Comparison of ENCODE assay signal across 28 cellular contexts in the genomic region with DNA sequence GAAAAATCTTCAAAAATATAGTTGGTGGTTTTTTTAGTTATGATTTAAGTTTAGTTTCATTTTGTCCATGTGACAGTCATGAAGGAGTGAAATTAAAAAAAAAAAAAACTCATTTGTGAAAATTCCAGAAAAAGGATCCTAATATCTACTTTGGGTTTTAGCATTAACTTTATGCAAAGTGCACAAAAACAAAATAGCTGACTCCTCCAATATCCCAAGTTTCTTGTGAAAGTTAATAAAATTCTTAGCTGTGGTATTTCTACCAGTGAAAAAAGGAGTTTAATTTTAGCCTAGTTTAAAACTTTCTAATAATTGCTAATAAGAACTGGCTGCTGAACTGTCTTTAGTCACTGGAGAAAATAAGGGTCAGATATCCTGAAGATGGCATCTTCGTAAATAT. TPM values are rescaled to one million over a fixed set of nuclear protein-coding genes. Genes with fewer than 3 reads are reported as not detected.
DNase-seq lines count a peak whose midpoint lies in the region; ATAC-seq, FAIRE-seq and TF ChIP-seq lines count a peak whose summit lies in the region.
"Had no signal": no experiment of that assay in that cellular context is flagged by ENCODE, and none has a peak within 500 bp of the region (broad histone marks: within the 10 kb centered on the region; RNA-seq: fewer than 3 reads in every experiment).

No MANE protein-coding gene starts in this region.

- no peak overlapping the region for H2AFZ ChIP-seq in HepG2 (ENCODE audit: low read length)
- no peak overlapping the region for H2AFZ ChIP-seq in IMR-90 (replicated peaks; ENCODE audit: low read length, poor library complexity)
- no peak overlapping the region for H2AFZ ChIP-seq in K562 (ENCODE audit: low read depth, low read length)
- H2AFZ ChIP-seq in smooth muscle cell (ENCODE audit: low read depth): no peak overlapping the region

- CTCF ChIA-PET in HepG2 (lab: Yijun Ruan, JAX; ENCODE audit: low intra/inter-chr PET ratio, low total read pairs): no interaction called here
- CTCF ChIA-PET in IMR-90 (lab: Yijun Ruan, JAX): interaction anchor here (0.5 to 1.4 kb wide), 4 partner anchors 85 to 207 kb away, joined by 3 to 5 read pairs (median 4); no protein-coding TSS in a partner anchor
- CTCF ChIA-PET in K562 (lab: Yijun Ruan, JAX; ENCODE audit: low intra/inter-chr PET ratio): no interaction called here

- DNase-seq in HepG2 (ENCODE audit: low spot score): no peak
- no peak for DNase-seq in right lobe of liver
- DNase-seq in IMR-90: no peak
- DNase-seq in K562 (ENCODE audit: extremely low read depth in 1 of 4, low spot score in 3 of 4): no peak
- DNase-seq in smooth muscle cell (lab: John Stamatoyannopoulos, UW; ENCODE audit: unreplicated experiment): no peak
- DNase-seq in testis: no peak
- DNase-seq: 8988T; ACHN; BE2C; C1 segment of cervical spinal cord; CD4-positive, alpha-beta memory T cell; CD4-positive, CD25-positive, alpha-beta regulatory T cell; CD8-positive, alpha-beta memory T cell; COR-L47; DMS 273 treated with DMSO at 0.1 percent for 48 hours; DMS153; DMS53; DMS79; DND-41; EL; GDM1 had no signal

- 97% methylated on average over 1 of the region's 1 CpG for WGBS in HepG2 (ENCODE audit: low lambda C conversion rate)
- WGBS in right lobe of liver (ENCODE audit: insufficient coverage, low coverage, low lambda C conversion rate, missing lambda C conversion rate): 92% methylated on average over 1 of the region's 1 CpG
- no CpG with 5 or more reads among the region's 1 CpG for WGBS in IMR-90 (ENCODE audit: extremely low coverage in 2 of 2, insufficient read length in 1 of 2), 2 experiments
- 95% methylated on average over 1 of the region's 1 CpG for WGBS in K562 (ENCODE audit: insufficient coverage, low coverage, missing lambda C conversion rate)
- WGBS in smooth muscle cell (ENCODE audit: low lambda C conversion rate): 96% methylated on average over 1 of the region's 1 CpG
- 92 to 98% methylated on average over 1 of the region's 1 CpG for WGBS in testis, 2 donors

- peak overlapping the region; percentile 99 for H2BK5ac ChIP-seq in IMR-90 (ENCODE audit: low read depth, low read length, poor library complexity, severe bottlenecking)

- H3K4ac ChIP-seq in IMR-90 (ENCODE audit: low read depth, low read length): 0 out of 2 replicates have a peak overlapping the region, but pooled peaks have one; percentile 49

- H3K14ac ChIP-seq in IMR-90 (replicated peaks; ENCODE audit: low read depth, low read length): no peak overlapping the region

- intact Hi-C loops in HepG2 (cut with micrococcal nuclease; ENCODE audit: unreplicated experiment) (no loop called here), right lobe of liver (cut with DNase I) (no loop called here), IMR-90 (cut with micrococcal nuclease) (no loop called here), K562 (cut with micrococcal nuclease) (no loop called here), testis (cut with DNase I; ENCODE audit: low total_unique reads) (no loop called here)

- H3K23ac ChIP-seq in IMR-90 (ENCODE audit: low read depth, low read length): no peak overlapping the region

- no peak overlapping the region; the same call in 1 of the 2 replicates for H4K5ac ChIP-seq in IMR-90 (ENCODE audit: low read depth, low read length)

- H3K79me2 ChIP-seq in HepG2 (ENCODE audit: insufficient read depth, low read length) (peaks cover 2% of the 10 kb centered on the region), K562 (ENCODE audit: control insufficient read depth, insufficient read depth, low read length) (no peaks in the 10 kb centered on the region), smooth muscle cell (ENCODE audit: low read depth) (no peaks in the 10 kb centered on the region)

- no peak overlapping the region for H4K91ac ChIP-seq in IMR-90 (ENCODE audit: insufficient read depth, low read depth, low read length)

- POLR2A ChIA-PET in HepG2 (lab: Yijun Ruan, JAX): no interaction called here
- POLR2A ChIA-PET in IMR-90 (lab: Charles Lee; ENCODE audit: unreplicated experiment): interaction anchor here (0.7 kb wide), 1 partner anchor 134 kb away, joined by 8 read pairs; no protein-coding TSS in a partner anchor
- POLR2A ChIA-PET in K562 (lab: Yijun Ruan, JAX): interaction anchor here (0.6 kb wide), 2 partner anchors 9 to 180 kb away, joined by 3 to 4 read pairs; no protein-coding TSS in a partner anchor

- H2BK15ac ChIP-seq in IMR-90 (ENCODE audit: low read depth, low read length): 0 out of 3 replicates have a peak overlapping the region, but pooled peaks have one; percentile 15

- BruUV-seq in HepG2 (replicated peaks; lab: Mats Ljungman, UMichigan): no TSS peak
- BruUV-seq in IMR-90 (replicated peaks; lab: Mats Ljungman, UMichigan): no TSS peak
- no TSS peak for BruUV-seq in K562 (replicated peaks; lab: Mats Ljungman, UMichigan)

- H3K9ac ChIP-seq in HepG2 (ENCODE audit: insufficient read depth, low read depth, low read length) (no peak overlapping the region), IMR-90 (ENCODE audit: low read depth, low read length) (no peak overlapping the region), K562 (ENCODE audit: insufficient read depth in 1 of 2, low read depth in 2 of 2, low read length in 2 of 2) (no peak overlapping the region), smooth muscle cell (ENCODE audit: low read depth) (no peak overlapping the region)
- H3K9ac ChIP-seq: BLaER1 had no signal

- H3K56ac ChIP-seq in IMR-90 (ENCODE audit: extremely low read depth, insufficient read depth, low read length): no peak overlapping the region

- no peak for TF ChIP-seq CTCF in HepG2 (CRISPR knock-in tag; IDR thresholded peaks at IDR 0.05)
- no peak for TF ChIP-seq CTCF in right lobe of liver (IDR thresholded peaks at IDR 0.05)
- no peak for TF ChIP-seq CTCF in IMR-90 (conservative IDR thresholded peaks at IDR 0.05; ENCODE audit: low read depth, low read length)
- TF ChIP-seq CTCF in K562 (IDR thresholded peaks at IDR 0.05 in 2 of 3, conservative IDR thresholded peaks at IDR 0.05 in 1 of 3; ENCODE audit: insufficient read depth in 2 of 3, low read depth in 1 of 3, low read length in 3 of 3): no peak
- TF ChIP-seq CTCF in smooth muscle cell (IDR thresholded peaks at IDR 0.05; ENCODE audit: borderline replicate concordance, insufficient read depth, poor library complexity, severe bottlenecking): no peak
- TF ChIP-seq CTCF in testis (IDR thresholded peaks at IDR 0.05): no peak

- H3K27me3 ChIP-seq in HepG2 (ENCODE audit: control insufficient read depth in 1 of 2, insufficient read depth in 2 of 2, low read length in 2 of 2) (no peaks in the 10 kb centered on the region), right lobe of liver (no peaks in the 10 kb centered on the region), IMR-90 (ENCODE audit: control insufficient read depth, insufficient read depth, low read length) (no peaks in the 10 kb centered on the region), K562 (ENCODE audit: control insufficient read depth in 2 of 2, insufficient read depth in 2 of 2, low read length in 2 of 2) (no peaks in the 10 kb centered on the region), smooth muscle cell (ENCODE audit: low read depth) (no peaks in the 10 kb centered on the region), testis (no peaks in the 10 kb centered on the region)
- H3K27me3 ChIP-seq: BE2C, BLaER1 had no signal

- peak overlapping the region; percentile 57; the same call in 1 of the 2 replicates for H2BK120ac ChIP-seq in IMR-90 (ENCODE audit: low read depth, low read length)

- dilution Hi-C loops in IMR-90 (cut with HindIII; ENCODE audit: low sequenced_read_pairs, unreplicated experiment): no loop called here

- H3K4me3 ChIP-seq in HepG2 (replicated peaks in 1 of 3; ENCODE audit: insufficient read depth in 1 of 3, low read depth in 2 of 3, low read length in 3 of 3) (no peak overlapping the region), right lobe of liver (no peak overlapping the region), IMR-90 (ENCODE audit: insufficient read depth, low read depth, low read length) (no peak overlapping the region), K562 (no peak overlapping the region), smooth muscle cell (no peak overlapping the region), testis (no peak overlapping the region)
- H3K4me3 ChIP-seq: BLaER1, GM12878 had no signal

- no peak overlapping the region for H2BK20ac ChIP-seq in IMR-90 (ENCODE audit: low read depth, low read length)

- H3K27ac ChIP-seq in HepG2 (ENCODE audit: extremely low read length, insufficient read depth, low read length): no peak overlapping the region
- no peak overlapping the region for H3K27ac ChIP-seq in right lobe of liver
- no peak overlapping the region for H3K27ac ChIP-seq in IMR-90 (ENCODE audit: insufficient read depth, low read length)
- H3K27ac ChIP-seq in K562 (ENCODE audit: extremely low read depth, low read depth, low read length): no peak overlapping the region
- H3K27ac ChIP-seq in smooth muscle cell (ENCODE audit: low read depth): peak overlapping the region; percentile 76
- H3K27ac ChIP-seq in testis: no peak overlapping the region
- H3K27ac ChIP-seq: BLaER1 had no signal

- no peaks in the 10 kb centered on the region for H3F3A ChIP-seq in smooth muscle cell (ENCODE audit: low read depth)

- in situ Hi-C loops in HepG2 (cut with HindIII; ENCODE audit: extremely low pct_ligation_motif_present, low pct_unique_long_range_greater_than_20kb) (no loop called here), IMR-90 (cut with MboI; ENCODE audit: low sequenced_read_pairs) (no loop called here), K562 (cut with MboI) (no loop called here)

- H3K18ac ChIP-seq in IMR-90 (ENCODE audit: low read depth, low read length): no peak overlapping the region

- FAIRE-seq in HepG2 (lab: Jason Lieb, UNC): no peak
- no peak for FAIRE-seq in K562 (lab: Jason Lieb, UNC)
- FAIRE-seq: A204.1, GM12878, GM12892, GM19239 had no signal

- H3K9me3 ChIP-seq in HepG2 (ENCODE audit: low read length): no peaks in the 10 kb centered on the region
- no peaks in the 10 kb centered on the region for H3K9me3 ChIP-seq in right lobe of liver
- H3K9me3 ChIP-seq in IMR-90 (ENCODE audit: control insufficient read depth, insufficient read depth, low read length): no peaks in the 10 kb centered on the region
- H3K9me3 ChIP-seq in K562 (replicated peaks; ENCODE audit: control insufficient read depth, insufficient read depth, low read depth, low read length): peaks cover 4% of the 10 kb centered on the region; the same call in 1 of the 2 replicates
- no peaks in the 10 kb centered on the region for H3K9me3 ChIP-seq in smooth muscle cell (replicated peaks; ENCODE audit: low read depth)
- H3K9me3 ChIP-seq in testis: no peaks in the 10 kb centered on the region
- H3K9me3 ChIP-seq: BE2C, BLaER1 had no signal

- TF ChIP-seq RAD21 in HepG2 (CRISPR knock-in tag; IDR thresholded peaks at IDR 0.05) (no peak), IMR-90 (IDR thresholded peaks at IDR 0.05; ENCODE audit: low read length) (no peak), K562 (CRISPR knock-in tag; conservative IDR thresholded peaks at IDR 0.05 in 1 of 2, IDR thresholded peaks at IDR 0.05 in 1 of 2) (no peak)

- H3K79me1 ChIP-seq in IMR-90 (ENCODE audit: low read depth in 1 of 2, low read length in 2 of 2): peaks cover 57 to 77% of the 10 kb centered on the region in 2 experiments

- peaks cover 22% of the 10 kb centered on the region for H3K9me1 ChIP-seq in IMR-90 (ENCODE audit: insufficient read depth, low read length)
- no peaks in the 10 kb centered on the region for H3K9me1 ChIP-seq in K562 (ENCODE audit: control insufficient read depth, insufficient read depth, low read length)

- TF ChIP-seq POLR2A in HepG2 (IDR thresholded peaks at IDR 0.05; ENCODE audit: insufficient read depth in 1 of 2, low read depth in 2 of 2, low read length in 2 of 2): no peak
- TF ChIP-seq POLR2A in right lobe of liver (IDR thresholded peaks at IDR 0.05): no peak
- TF ChIP-seq POLR2A in IMR-90 (IDR thresholded peaks at IDR 0.05; ENCODE audit: low read depth, low read length): no peak
- TF ChIP-seq POLR2A in K562 (conservative IDR thresholded peaks at IDR 0.05): no peak
- no peak for TF ChIP-seq POLR2A in testis (IDR thresholded peaks at IDR 0.05)

- H2AK5ac ChIP-seq in IMR-90 (ENCODE audit: low read depth, low read length): no peak overlapping the region

- no peak for ATAC-seq in HepG2
- ATAC-seq in right lobe of liver: no peak
- ATAC-seq in IMR-90 (ENCODE audit: low read depth): no peak
- ATAC-seq in K562: no peak
- no peak for ATAC-seq in HG03378 (IDR thresholded peaks at IDR 0.05; ENCODE audit: unreplicated experiment)
- no peak for ATAC-seq in HG03175 (IDR thresholded peaks at IDR 0.05; ENCODE audit: unreplicated experiment)
- ATAC-seq: GM12878 had no signal

- no peak overlapping the region for H2AK9ac ChIP-seq in IMR-90 (replicated peaks; ENCODE audit: low read depth, low read length, poor library complexity)

- H3K4me2 ChIP-seq in HepG2 (ENCODE audit: low read depth, low read length) (no peak overlapping the region), IMR-90 (ENCODE audit: low read depth, low read length) (no peak overlapping the region), K562 (ENCODE audit: insufficient read depth, low read length) (no peak overlapping the region), smooth muscle cell (no peak overlapping the region)
- H3K4me2 ChIP-seq: BLaER1 had no signal

- no peaks in the 10 kb centered on the region for H4K20me1 ChIP-seq in HepG2 (ENCODE audit: insufficient read depth, low read length)
- no peaks in the 10 kb centered on the region; the same call in 1 of the 2 replicates for H4K20me1 ChIP-seq in IMR-90 (ENCODE audit: insufficient read depth, low read length)
- H4K20me1 ChIP-seq in K562 (replicated peaks; ENCODE audit: control insufficient read depth, insufficient read depth, low read length): no peaks in the 10 kb centered on the region
- H4K20me1 ChIP-seq in smooth muscle cell (ENCODE audit: low read depth): no peaks in the 10 kb centered on the region
- H4K20me1 ChIP-seq: BLaER1 had no signal

- H4K8ac ChIP-seq in IMR-90 (ENCODE audit: low read depth in 2 of 2, low read length in 2 of 2): peak overlapping the region in 1 of 2 experiments; percentile 79; a peak in 1 of 4 replicates

- H3K36me3 ChIP-seq in HepG2 (replicated peaks in 1 of 2; ENCODE audit: control insufficient read depth in 1 of 2, insufficient read depth in 2 of 2, low read length in 2 of 2) (peaks cover 23 to 64% of the 10 kb centered on the region in 2 experiments), right lobe of liver (peaks cover 0 to 31% (median 15%) of the 10 kb centered on the region in 4 donors), IMR-90 (ENCODE audit: control insufficient read depth, insufficient read depth, low read length) (peaks cover 41% of the 10 kb centered on the region), K562 (ENCODE audit: control insufficient read depth, insufficient read depth, low read length) (peaks cover 35% of the 10 kb centered on the region), smooth muscle cell (ENCODE audit: low read depth) (no peaks in the 10 kb centered on the region), testis (ENCODE audit: low read depth, missing control alignments) (no peaks in the 10 kb centered on the region)
- H3K36me3 ChIP-seq: BLaER1 had no signal

- H3K4me1 ChIP-seq in HepG2 (ENCODE audit: insufficient read depth, low read length) (peaks cover 8% of the 10 kb centered on the region), right lobe of liver (no peaks in the 10 kb centered on the region), IMR-90 (ENCODE audit: control insufficient read depth, insufficient read depth, low read length) (peaks cover 37% of the 10 kb centered on the region), K562 (replicated peaks in 1 of 2; ENCODE audit: control insufficient read depth in 2 of 2, insufficient read depth in 2 of 2, low read length in 2 of 2) (peaks cover 6 to 10% of the 10 kb centered on the region in 2 experiments; a peak in 3 of 5 replicates), smooth muscle cell (ENCODE audit: low read depth) (peaks cover 3% of the 10 kb centered on the region), testis (peaks cover 15% of the 10 kb centered on the region)

- no peak for TF ChIP-seq EP300 in HepG2 (IDR thresholded peaks at IDR 0.05; ENCODE audit: low read depth in 2 of 2, low read length in 2 of 2)
- no peak for TF ChIP-seq EP300 in HepG2 (CRISPR knock-in tag; IDR thresholded peaks at IDR 0.05; ENCODE audit: borderline replicate concordance)
- TF ChIP-seq EP300 in K562 (IDR thresholded peaks at IDR 0.05; ENCODE audit: low read length): no peak

RNA-seq across cellular contexts. Expression of a gene that starts 40.8 kb away (rescaled TPM):
- total RNA-seq in HepG2 (2016; rRNA removed; fragmentation: Illumina TruSeq; extraction: Trizol) (8.5 and 10.7 TPM in 2 replicates), right lobe of liver (1 to 10 TPM; 3.5 to 7.9 (median 5.5) TPM), IMR-90 (2012; rRNA removed) (14.0 and 22.5 TPM in 2 replicates), K562 (2014; rRNA removed) (6.1 and 6.6 TPM in 2 replicates), K562 (2014; rRNA removed; fragmentation: Illumina TruSeq; extraction: Trizol) (12.8 and 13.4 TPM in 2 replicates), K562 (2015; rRNA removed; fragmentation: Illumina TruSeq; extraction: Trizol) (10.0 and 11.3 TPM in 2 replicates), K562 (2021) (10.4 and 14.1 TPM in 2 replicates), smooth muscle cell (19.9 and 20.0 TPM in 2 replicates), testis (10 to 100 TPM; 16.2 to 18.3 TPM)
- 3.6 and 5.2 TPM in 2 replicates for total RNA-seq in HepG2 (2016; cell fraction: cytosol; rRNA removed; fragmentation: Illumina TruSeq; extraction: Trizol; ENCODE audit: low read depth)
- 8.6 and 10.3 TPM in 2 replicates for total RNA-seq in HepG2 (2016; cell fraction: insoluble cytoplasmic fraction; rRNA removed; fragmentation: Illumina TruSeq; extraction: Trizol)
- total RNA-seq in HepG2 (2016; cell fraction: membrane; rRNA removed; fragmentation: Illumina TruSeq; extraction: Trizol): 3.4 and 4.9 TPM in 2 replicates
- 14.0 and 14.2 TPM in 2 replicates for total RNA-seq in HepG2 (2016; cell fraction: nucleus; rRNA removed; fragmentation: Illumina TruSeq; extraction: Trizol)
- polyA plus RNA-seq in HepG2 (2011; rRNA removed) (4.8 and 5.4 TPM in 2 replicates), IMR-90 (2012; rRNA removed) (4.4 and 6.1 TPM in 2 replicates), K562 (2011; rRNA removed) (7.6 and 9.5 TPM in 2 replicates), K562 (2014; fragmentation: Illumina TruSeq; extraction: Trizol) (7.6 and 9.7 TPM in 2 replicates), K562 (2014; fragmentation: Nextera tagmentation; extraction: Ambion mirVana) (1 to 10 TPM; 2.0 to 2.7 TPM), K562 (2014; rRNA removed) (6.2 TPM in 2 replicates), smooth muscle cell (4.9 and 5.5 TPM in 2 replicates), testis (ENCODE audit: insufficient read depth, low read depth, low replicate concordance) (18.2 TPM)
- 1.7 and 2.9 TPM in 2 replicates for polyA plus RNA-seq in HepG2 (2011; cell fraction: cytosol; rRNA removed)
- 5.9 and 7.2 TPM in 2 replicates for polyA plus RNA-seq in HepG2 (2011; cell fraction: nucleus; rRNA removed)
- 4.2 and 4.9 TPM in 2 replicates for polyA plus RNA-seq in HepG2 (2012)
- polyA plus RNA-seq in HepG2 (2016; cell fraction: cytosol; fragmentation: Illumina TruSeq; extraction: Trizol; ENCODE audit: low read depth): 0.27 and 0.46 TPM in 2 replicates
- polyA plus RNA-seq in HepG2 (2016; cell fraction: insoluble cytoplasmic fraction; fragmentation: Illumina TruSeq; extraction: Trizol; ENCODE audit: low read depth): 6.2 and 6.4 TPM in 2 replicates
- 1.2 TPM in 2 replicates for polyA plus RNA-seq in HepG2 (2016; cell fraction: membrane; fragmentation: Illumina TruSeq; extraction: Trizol; ENCODE audit: low read depth)
- polyA plus RNA-seq in HepG2 (2016; cell fraction: nucleus; fragmentation: Illumina TruSeq; extraction: Trizol; ENCODE audit: insufficient read depth, low read depth): 13.4 and 13.5 TPM in 2 replicates
- polyA minus RNA-seq in HepG2 (2011; rRNA and poly(A)+ RNA removed; ENCODE audit: low replicate concordance): 2.8 and 4.0 TPM in 2 replicates
- polyA minus RNA-seq in HepG2 (2011; cell fraction: cytosol; rRNA and poly(A)+ RNA removed): 6.3 and 7.7 TPM in 2 replicates
- 19.6 and 20.8 TPM in 2 replicates for polyA minus RNA-seq in HepG2 (2011; cell fraction: nucleus; rRNA and poly(A)+ RNA removed)
- 0.53 and 0.65 TPM in 2 replicates for polyA plus RNA-seq in IMR-90 (2012; cell fraction: cytosol; rRNA removed)
- 2.9 and 24.7 TPM in 2 replicates for polyA plus RNA-seq in IMR-90 (2012; cell fraction: nucleus; rRNA removed; ENCODE audit: low replicate concordance)
- 7.2 and 29.1 TPM in 2 replicates for total RNA-seq in K562 (2011; cell fraction: chromatin; rRNA removed; ENCODE audit: low replicate concordance)
- 4.7 and 8.2 TPM in 2 replicates for total RNA-seq in K562 (2011; cell fraction: nucleolus; rRNA removed)
- total RNA-seq in K562 (2011; cell fraction: nucleoplasm; rRNA removed): 9.2 and 13.4 TPM in 2 replicates
- 1.2 and 2.7 TPM in 2 replicates for polyA plus RNA-seq in K562 (2011; cell fraction: cytosol; rRNA removed)
- polyA plus RNA-seq in K562 (2011; cell fraction: nucleus; rRNA removed): 7.1 and 10.2 TPM in 2 replicates
- 4.0 and 5.3 TPM in 2 replicates for polyA plus RNA-seq in K562 (2012)
- 9.3 and 12.8 TPM in 2 replicates for polyA minus RNA-seq in K562 (2011; rRNA and poly(A)+ RNA removed)
- polyA minus RNA-seq in K562 (2011; cell fraction: cytosol; rRNA and poly(A)+ RNA removed): 4.0 and 4.8 TPM in 2 replicates
- polyA minus RNA-seq in K562 (2011; cell fraction: nucleus; rRNA and poly(A)+ RNA removed): 5.3 and 11.9 TPM in 2 replicates
